ENCODE assay signal across 18 cellular contexts in the genomic region with DNA sequence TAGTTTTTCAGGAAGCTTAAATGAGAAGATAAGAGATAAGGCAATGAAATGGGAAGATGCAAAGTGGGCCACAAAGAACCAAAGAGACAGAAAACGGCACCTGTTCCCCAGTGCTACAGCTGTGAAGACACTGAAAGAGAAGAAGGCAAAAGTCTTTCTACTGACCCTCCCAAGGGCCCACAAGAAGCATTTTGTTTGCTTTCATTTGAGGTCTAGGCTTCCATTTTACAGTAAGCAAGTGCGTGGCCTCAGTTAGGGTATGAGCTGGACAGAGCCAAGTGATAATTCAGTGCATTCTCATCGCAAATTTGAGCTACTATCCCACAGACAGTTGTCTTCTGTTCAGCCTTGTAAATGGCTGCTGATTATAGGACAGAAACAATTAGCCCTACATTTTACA. TPM values are rescaled to one million over a fixed set of nuclear protein-coding genes. Genes with fewer than 3 reads are reported as not detected.
A peak's percentile ranks its signal among the peaks of the same experiment; 100 is the strongest.
DNase-seq lines count a peak whose midpoint lies in the region; ATAC-seq and TF ChIP-seq lines count a peak whose summit lies in the region.
"Had no signal": no experiment of that assay in that cellular context is flagged by ENCODE, and none has a peak within 500 bp of the region (broad histone marks: within the 10 kb centered on the region; RNA-seq: fewer than 3 reads in every experiment).

No MANE protein-coding gene starts in this region.

- ATAC-seq in activated T-cell treated with anti-CD3 and anti-CD28 coated beads, Interleukin-2, amount 50 U/mL, for 72 hours (replicated peaks in 1 of 2): no peak
- no peak for ATAC-seq in activated naive CD8-positive, alpha-beta T cell treated with anti-CD3 and anti-CD28 coated beads, Interleukin-2, amount 10 ng/mL, durations not matched to agents 7 days and 5 days (ENCODE audit: low read depth)
- ATAC-seq in stimulated activated naive B cell treated with anti-CD40 and anti-IgM and Interleukin-4, amounts not matched to agents 10 μg/mL and 1 μg/mL and 100 μg/mL, for 72 hours (replicated peaks): peak in 1 of 2 donors; percentile 25
- ATAC-seq: A549, HepG2 had no signal

- no peaks in the 10 kb centered on the region for H4K20me1 ChIP-seq in smooth muscle cell (ENCODE audit: low read depth)

- no peak overlapping the region for H3K4me2 ChIP-seq in smooth muscle cell
- H3K4me2 ChIP-seq: A549, hepatocyte had no signal

- H3K9ac ChIP-seq in smooth muscle cell (ENCODE audit: low read depth): no peak overlapping the region

- TF ChIP-seq CTCF in smooth muscle cell (IDR thresholded peaks at IDR 0.05; ENCODE audit: borderline replicate concordance, insufficient read depth, poor library complexity, severe bottlenecking): no peak

- H3K4me3 Mint-ChIP-seq in activated T-cell treated with anti-CD3 and anti-CD28 coated beads, Interleukin-2, amount 50 U/mL, for 72 hours: peak overlapping the region; percentile 16 to 29
- peak overlapping the region; percentile 58 for H3K4me3 Mint-ChIP-seq in activated naive CD8-positive, alpha-beta T cell treated with anti-CD3 and anti-CD28 coated beads, Interleukin-2, amount 10 ng/mL, durations not matched to agents 7 days and 5 days
- no peak overlapping the region for H3K4me3 Mint-ChIP-seq in stimulated activated naive B cell treated with anti-CD40 and anti-IgM and Interleukin-4, amounts not matched to agents 10 μg/mL and 1 μg/mL and 100 μg/mL, for 72 hours

- 94% methylated on average over 3 of the region's 3 CpGs for WGBS in smooth muscle cell (ENCODE audit: low lambda C conversion rate)

- peak overlapping the region; percentile 89 for H3K27ac Mint-ChIP-seq in activated T-cell treated with anti-CD3 and anti-CD28 coated beads, Interleukin-2, amount 50 U/mL, for 72 hours
- peak overlapping the region; percentile 69 for H3K27ac Mint-ChIP-seq in activated naive CD8-positive, alpha-beta T cell treated with anti-CD3 and anti-CD28 coated beads, Interleukin-2, amount 10 ng/mL, durations not matched to agents 7 days and 5 days
- H3K27ac Mint-ChIP-seq in stimulated activated naive B cell treated with anti-CD40 and anti-IgM and Interleukin-4, amounts not matched to agents 10 μg/mL and 1 μg/mL and 100 μg/mL, for 72 hours: peak overlapping the region; percentile 3
- H3K27ac Mint-ChIP-seq: activated T-helper 2 cell treated with anti-CD3 and anti-CD28 coated beads, Interferon-gamma antibody, Interleukin-2, Interleukin-4, amounts not matched to agents 10 μg/mL and 5 μg/mL and 100 μg/mL, durations not matched to agents 14 hours and 24 hours and 36 hours had no signal

- H3K4me1 Mint-ChIP-seq in activated T-cell treated with anti-CD3 and anti-CD28 coated beads, Interleukin-2, amount 50 U/mL, for 72 hours (ENCODE audit: low read depth): peaks cover 77% of the 10 kb centered on the region
- H3K4me1 Mint-ChIP-seq in activated naive CD8-positive, alpha-beta T cell treated with anti-CD3 and anti-CD28 coated beads, Interleukin-2, amount 10 ng/mL, durations not matched to agents 7 days and 5 days: peaks cover 70% of the 10 kb centered on the region
- H3K4me1 Mint-ChIP-seq in stimulated activated naive B cell treated with anti-CD40 and anti-IgM and Interleukin-4, amounts not matched to agents 10 μg/mL and 1 μg/mL and 100 μg/mL, for 72 hours: peaks cover 45 to 65% of the 10 kb centered on the region in 2 donors

- H3K9me3 Mint-ChIP-seq in activated T-cell treated with anti-CD3 and anti-CD28 coated beads, Interleukin-2, amount 50 U/mL, for 72 hours: peaks cover 3 to 4% of the 10 kb centered on the region in 2 donors
- H3K9me3 Mint-ChIP-seq in activated naive CD8-positive, alpha-beta T cell treated with anti-CD3 and anti-CD28 coated beads, Interleukin-2, amount 10 ng/mL, durations not matched to agents 7 days and 5 days: peaks cover 4% of the 10 kb centered on the region
- H3K9me3 Mint-ChIP-seq in stimulated activated naive B cell treated with anti-CD40 and anti-IgM and Interleukin-4, amounts not matched to agents 10 μg/mL and 1 μg/mL and 100 μg/mL, for 72 hours: peaks cover 0 to 1% of the 10 kb centered on the region in 2 donors

- DNase-seq in activated T-cell treated with anti-CD3 and anti-CD28 coated beads, Interleukin-2, amount 50 U/mL, for 72 hours: no peak
- no peak for DNase-seq in activated T-cell treated with anti-CD3 and anti-CD28 coated beads for 4 hours
- peak; percentile 50 for DNase-seq in LHCN-M2 (ENCODE audit: low read depth)
- DNase-seq in activated naive CD8-positive, alpha-beta T cell treated with anti-CD3 and anti-CD28 coated beads, Interleukin-2, amount 10 ng/mL, durations not matched to agents 7 days and 5 days: no peak
- DNase-seq in stimulated activated naive B cell treated with anti-CD40 and anti-IgM and Interleukin-4, amounts not matched to agents 10 μg/mL and 1 μg/mL and 100 μg/mL, for 72 hours: no peak
- no peak for DNase-seq in UCSD-AML1 (lab: John Stamatoyannopoulos, UW; ENCODE audit: unreplicated experiment)
- no peak for DNase-seq in OCI-M1 (lab: John Stamatoyannopoulos, UW)
- DNase-seq in smooth muscle cell (lab: John Stamatoyannopoulos, UW; ENCODE audit: unreplicated experiment): no peak
- DNase-seq: islet precursor cell, mesendoderm, NCI-H2107, NCI-H69, Peyer's patch had no signal

- H2AFZ ChIP-seq in smooth muscle cell (ENCODE audit: low read depth): no peak overlapping the region
- H2AFZ ChIP-seq: hepatocyte had no signal

- no peaks in the 10 kb centered on the region for H3K79me2 ChIP-seq in smooth muscle cell (ENCODE audit: low read depth)
- H3K79me2 ChIP-seq: hepatocyte had no signal

- H3K27me3 ChIP-seq in smooth muscle cell (ENCODE audit: low read depth): no peaks in the 10 kb centered on the region
- H3K27me3 ChIP-seq: ascending aorta, hepatocyte, Peyer's patch had no signal

- no peak overlapping the region for H3K27ac ChIP-seq in smooth muscle cell (ENCODE audit: low read depth)
- H3K27ac ChIP-seq: A549, ascending aorta, hepatocyte had no signal

- peaks cover 6 to 24% of the 10 kb centered on the region in 2 donors for H3K36me3 Mint-ChIP-seq in activated T-cell treated with anti-CD3 and anti-CD28 coated beads, Interleukin-2, amount 50 U/mL, for 72 hours (ENCODE audit: insufficient read depth in 2 of 2)
- H3K36me3 Mint-ChIP-seq in activated naive CD8-positive, alpha-beta T cell treated with anti-CD3 and anti-CD28 coated beads, Interleukin-2, amount 10 ng/mL, durations not matched to agents 7 days and 5 days: peaks cover 29% of the 10 kb centered on the region
- peaks cover 0 to 2% of the 10 kb centered on the region in 2 donors for H3K36me3 Mint-ChIP-seq in stimulated activated naive B cell treated with anti-CD40 and anti-IgM and Interleukin-4, amounts not matched to agents 10 μg/mL and 1 μg/mL and 100 μg/mL, for 72 hours

- no peak overlapping the region for H3K4me3 ChIP-seq in smooth muscle cell
- H3K4me3 ChIP-seq: A549, ascending aorta, hepatocyte, Peyer's patch had no signal

- no peaks in the 10 kb centered on the region for H3K27me3 Mint-ChIP-seq in activated T-cell treated with anti-CD3 and anti-CD28 coated beads, Interleukin-2, amount 50 U/mL, for 72 hours (ENCODE audit: low read depth)
- no peaks in the 10 kb centered on the region for H3K27me3 Mint-ChIP-seq in activated naive CD8-positive, alpha-beta T cell treated with anti-CD3 and anti-CD28 coated beads, Interleukin-2, amount 10 ng/mL, durations not matched to agents 7 days and 5 days
- no peaks in the 10 kb centered on the region for H3K27me3 Mint-ChIP-seq in stimulated activated naive B cell treated with anti-CD40 and anti-IgM and Interleukin-4, amounts not matched to agents 10 μg/mL and 1 μg/mL and 100 μg/mL, for 72 hours

- H3K36me3 ChIP-seq in smooth muscle cell (ENCODE audit: low read depth): no peaks in the 10 kb centered on the region
- H3K36me3 ChIP-seq: ascending aorta, Peyer's patch had no signal

- no peaks in the 10 kb centered on the region for H3K4me1 ChIP-seq in smooth muscle cell (ENCODE audit: low read depth)
- H3K4me1 ChIP-seq: A549, ascending aorta had no signal

- no peaks in the 10 kb centered on the region for H3F3A ChIP-seq in smooth muscle cell (ENCODE audit: low read depth)

- POLR2A ChIA-PET in activated naive CD8-positive, alpha-beta T cell treated with anti-CD3 and anti-CD28 coated beads, Interleukin-2, amount 10 ng/mL, durations not matched to agents 7 days and 5 days (lab: Charles Lee): interaction anchor here (1.1 to 1.6 kb wide), 4 partner anchors 9 to 59 kb away, joined by 3 to 6 read pairs (median 3); a partner anchor contains a TSS

- H3K9me3 ChIP-seq in smooth muscle cell (replicated peaks; ENCODE audit: low read depth): no peaks in the 10 kb centered on the region
- H3K9me3 ChIP-seq: A549, ascending aorta, Peyer's patch had no signal

RNA-seq across cellular contexts. Expression of a gene that starts 53.4 kb away (rescaled TPM):
- total RNA-seq in activated T-cell treated with anti-CD3 and anti-CD28 coated beads, Interleukin-2, amount 50 U/mL, for 72 hours: 100 to 1,000 TPM; 279 to 280 TPM
- 119 and 126 TPM in 2 replicates for total RNA-seq in LHCN-M2 (2014; rRNA removed)
- 21.2 TPM for polyA plus RNA-seq in LHCN-M2 (2012)
- total RNA-seq in activated naive CD8-positive, alpha-beta T cell treated with anti-CD3 and anti-CD28 coated beads, Interleukin-2, amount 10 ng/mL, durations not matched to agents 7 days and 5 days: 100 to 1,000 TPM; 476 to 483 TPM
- 165 and 190 TPM in 2 replicates for total RNA-seq in smooth muscle cell
- polyA plus RNA-seq in smooth muscle cell: 26.6 and 33.5 TPM in 2 replicates

Comparison
In these comparisons a context has a peak if more than half of its experiments do, and no peak if none do; other contexts are left out.
1. H3K27ac Mint-ChIP-seq: peak in every context shown above with its lines; median percentile 89 in activated T-cell treated with anti-CD3 and anti-CD28 coated beads, Interleukin-2, amount 50 U/mL, for 72 hours; 69 in activated naive CD8-positive, alpha-beta T cell treated with anti-CD3 and anti-CD28 coated beads, Interleukin-2, amount 10 ng/mL, durations not matched to agents 7 days and 5 days; 3 in stimulated activated naive B cell treated with anti-CD40 and anti-IgM and Interleukin-4, amounts not matched to agents 10 μg/mL and 1 μg/mL and 100 μg/mL, for 72 hours.
2. H3K4me3 Mint-ChIP-seq: peak in activated T-cell treated with anti-CD3 and anti-CD28 coated beads, Interleukin-2, amount 50 U/mL, for 72 hours (2 of 2) and activated naive CD8-positive, alpha-beta T cell treated with anti-CD3 and anti-CD28 coated beads, Interleukin-2, amount 10 ng/mL, durations not matched to agents 7 days and 5 days (single experiment); none in stimulated activated naive B cell treated with anti-CD40 and anti-IgM and Interleukin-4, amounts not matched to agents 10 μg/mL and 1 μg/mL and 100 μg/mL, for 72 hours (0 of 2).